In genomic region chr1:24462128-24462527, GRCh38 we compare ENCODE assay signal across 8 cellular contexts. TPM values are rescaled to one million over a fixed set of nuclear protein-coding genes. Genes with fewer than 3 reads are reported as not detected.
DNase-seq lines count a peak whose midpoint lies in the region; ATAC-seq, FAIRE-seq and TF ChIP-seq lines count a peak whose summit lies in the region.
"Not testable (repeated sequence)": the region's sequence is repeated elsewhere in the genome, so short reads cannot be mapped to it uniquely, and the experiment has no call there.

No MANE protein-coding gene starts in this region.

- peaks cover 67% of the 10 kb centered on the region for H3K36me3 Mint-ChIP-seq in activated CD4-positive, alpha-beta T cell treated with anti-CD3 and anti-CD28 coated beads for 36 hours (ENCODE audit: low read depth)
- H3K36me3 Mint-ChIP-seq in naive thymus-derived CD8-positive, alpha-beta T cell: peaks cover 28 to 94% (median 59%) of the 10 kb centered on the region in 3 donors

- not testable (repeated sequence) for H3K27ac Mint-ChIP-seq in activated CD4-positive, alpha-beta T cell treated with anti-CD3 and anti-CD28 coated beads for 36 hours
- peak overlapping the region in 8 of 10 donors; percentile 9 to 66 (median 36) for H3K27ac Mint-ChIP-seq in naive thymus-derived CD8-positive, alpha-beta T cell

- TF ChIP-seq CTCF in AG10803 (conservative IDR thresholded peaks at IDR 0.05; ENCODE audit: low read length); astrocyte of the spinal cord (IDR thresholded peaks at IDR 0.05; ENCODE audit: low read depth, low read length); fibroblast of mammary gland (conservative IDR thresholded peaks at IDR 0.05; ENCODE audit: control insufficient read depth, insufficient read depth, low read depth, low read length): not testable (repeated sequence)

- POLR2A ChIA-PET in activated CD4-positive, alpha-beta T cell treated with anti-CD3 and anti-CD28 coated beads for 36 hours (lab: Charles Lee): not testable (repeated sequence)
- POLR2A ChIA-PET in naive thymus-derived CD8-positive, alpha-beta T cell (lab: Charles Lee): interaction anchor here (0.7 to 2.3 kb wide), 3 partner anchors 40 to 125 kb away, joined by 3 to 8 read pairs (median 3); no protein-coding TSS in a partner anchor

- not testable (repeated sequence) for H3K4me3 Mint-ChIP-seq in activated CD4-positive, alpha-beta T cell treated with anti-CD3 and anti-CD28 coated beads for 36 hours; naive thymus-derived CD8-positive, alpha-beta T cell

- intact Hi-C loops in activated CD4-positive, alpha-beta T cell treated with anti-CD3 and anti-CD28 coated beads for 36 hours (cut with DNase I, micrococcal nuclease): not testable (repeated sequence)

- not testable (repeated sequence) for H3K27me3 Mint-ChIP-seq in activated CD4-positive, alpha-beta T cell treated with anti-CD3 and anti-CD28 coated beads for 36 hours; naive thymus-derived CD8-positive, alpha-beta T cell

- H3K9me3 Mint-ChIP-seq in activated CD4-positive, alpha-beta T cell treated with anti-CD3 and anti-CD28 coated beads for 36 hours (ENCODE audit: low read depth); naive thymus-derived CD8-positive, alpha-beta T cell: not testable (repeated sequence)

- H3K4me3 ChIP-seq in AG10803 (ENCODE audit: low read length); astrocyte of the spinal cord (ENCODE audit: low read depth, low read length); fibroblast of mammary gland (ENCODE audit: control insufficient read depth, low read depth, low read length): not testable (repeated sequence)

- CTCF ChIA-PET in activated CD4-positive, alpha-beta T cell treated with anti-CD3 and anti-CD28 coated beads for 36 hours (lab: Charles Lee): interaction anchor here (0.5 to 1.1 kb wide), 3 partner anchors 21 to 312 kb away, joined by 3 read pairs; no protein-coding TSS in a partner anchor

- DNase-seq in AG10803 (ENCODE audit: low read depth): peak; percentile 27
- DNase-seq in ELR (ENCODE audit: low read depth): peak; percentile 77
- peak; percentile 58 for DNase-seq in HS-5 (ENCODE audit: low read depth)
- peak; percentile 70 for DNase-seq in RCC 7860 (ENCODE audit: low spot score)
- DNase-seq in activated CD4-positive, alpha-beta T cell treated with anti-CD3 and anti-CD28 coated beads for 36 hours; naive thymus-derived CD8-positive, alpha-beta T cell: not testable (repeated sequence)
- DNase-seq in astrocyte of the spinal cord (ENCODE audit: low read depth, low spot score): peak; percentile 39
- peak; percentile 81 for DNase-seq in fibroblast of mammary gland (ENCODE audit: low read depth)

- FAIRE-seq in RCC 7860 (lab: Jason Lieb, UNC): peak; percentile 55

- ATAC-seq in activated CD4-positive, alpha-beta T cell treated with anti-CD3 and anti-CD28 coated beads for 36 hours: peak; percentile 27
- ATAC-seq in naive thymus-derived CD8-positive, alpha-beta T cell: not testable (repeated sequence)

- peaks cover 29% of the 10 kb centered on the region for H3K4me1 Mint-ChIP-seq in activated CD4-positive, alpha-beta T cell treated with anti-CD3 and anti-CD28 coated beads for 36 hours
- H3K4me1 Mint-ChIP-seq in naive thymus-derived CD8-positive, alpha-beta T cell: peaks cover 19 to 49% (median 34%) of the 10 kb centered on the region in 4 donors

- in situ Hi-C loops in astrocyte of the spinal cord (cut with HindIII; ENCODE audit: low sequenced_read_pairs): not testable (repeated sequence)

RNA-seq across cellular contexts. Expression of gene RCAN3, which starts 40.5 kb away (rescaled TPM):
- 10 to 100 TPM; 62.3 to 67.5 TPM for total RNA-seq in activated CD4-positive, alpha-beta T cell treated with anti-CD3 and anti-CD28 coated beads for 36 hours
- 100 to 1,000 TPM; 212 to 217 TPM for total RNA-seq in naive thymus-derived CD8-positive, alpha-beta T cell
- 100 to 1,000 TPM; 103 to 152 (median 150) TPM for polyA plus RNA-seq in naive thymus-derived CD8-positive, alpha-beta T cell

RNA-seq across cellular contexts. Expression of gene NIPAL3, which starts 46.5 kb away (rescaled TPM):
- total RNA-seq in activated CD4-positive, alpha-beta T cell treated with anti-CD3 and anti-CD28 coated beads for 36 hours: 10 to 100 TPM; 38.1 to 41.4 TPM
- total RNA-seq in naive thymus-derived CD8-positive, alpha-beta T cell: 10 to 100 TPM; 58.3 to 59.3 TPM
- polyA plus RNA-seq in naive thymus-derived CD8-positive, alpha-beta T cell: 10 to 100 TPM; 57.5 to 90.4 (median 89.5) TPM

RNA-seq across cellular contexts. Expression of gene STPG1, which starts 48.5 kb away (rescaled TPM):
- total RNA-seq in activated CD4-positive, alpha-beta T cell treated with anti-CD3 and anti-CD28 coated beads for 36 hours: 10 to 100 TPM in 1 of 2 experiments, 1 to 10 TPM in 1; 7.8 to 11.9 TPM
- total RNA-seq in naive thymus-derived CD8-positive, alpha-beta T cell: 1 to 10 TPM; 5.5 to 5.9 TPM
- polyA plus RNA-seq in naive thymus-derived CD8-positive, alpha-beta T cell: 1 to 10 TPM; 4.1 to 6.8 (median 6.1) TPM
